10 cellular contexts compared by ENCODE assay signal in the genomic region with DNA sequence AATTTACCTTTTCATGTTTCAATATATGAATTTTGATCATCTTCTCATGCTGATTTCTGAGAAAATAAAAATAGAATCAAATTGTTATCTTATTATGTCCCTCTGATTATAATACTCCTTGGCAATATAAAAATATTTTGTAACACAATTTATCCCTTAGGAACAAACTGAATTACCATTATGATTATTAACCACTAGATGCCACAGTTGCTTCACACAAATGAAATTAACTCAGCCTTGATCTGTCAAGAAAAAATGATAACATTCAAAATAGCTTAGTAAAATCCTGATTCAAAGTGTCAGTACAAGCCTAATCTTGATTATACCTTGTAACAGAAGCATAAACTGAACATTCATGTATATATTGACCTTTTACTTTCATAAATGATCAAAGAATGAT. TPM values are rescaled to one million over a fixed set of nuclear protein-coding genes. Genes with fewer than 3 reads are reported as not detected.
DNase-seq lines count a peak whose midpoint lies in the region; ATAC-seq and TF ChIP-seq lines count a peak whose summit lies in the region.
"Had no signal": no experiment of that assay in that cellular context is flagged by ENCODE, and none has a peak within 500 bp of the region (broad histone marks: within the 10 kb centered on the region; RNA-seq: fewer than 3 reads in every experiment).

No MANE protein-coding gene starts in this region.

- H3K4me3 ChIP-seq in heart right ventricle (no peak overlapping the region), ascending aorta (no peak overlapping the region), hepatocyte (no peak overlapping the region)

- no peak overlapping the region for H2AFZ ChIP-seq in hepatocyte

- no peaks in the 10 kb centered on the region for H3K9me2 ChIP-seq in hepatocyte (replicated peaks; ENCODE audit: insufficient read depth)

- no peak overlapping the region for H3K4me2 ChIP-seq in hepatocyte

- H3K9me3 Mint-ChIP-seq in CD14-positive monocyte = peaks cover 0 to 8% (median 3%) of the 10 kb centered on the region in 7 donors

- peaks cover 3 to 4% of the 10 kb centered on the region in 2 donors for H3K36me3 Mint-ChIP-seq in CD14-positive monocyte
- H3K36me3 Mint-ChIP-seq: CD4-positive, CD25-positive, alpha-beta regulatory T cell had no signal

- DNase-seq in heart right ventricle (no peak), Right ventricle myocardium superior (no peak), ascending aorta (ENCODE audit: low spot score in 2 of 2) (no peak), hepatocyte (ENCODE audit: low spot score) (no peak), NCI-H2227 treated with DMSO at 0.1 percent for 48 hours (lab: John Stamatoyannopoulos, UW) (no peak), CD14-positive monocyte (ENCODE audit: low spot score) (no peak), kidney tubule cell (ENCODE audit: low spot score) (no peak)
- DNase-seq: CD4-positive, CD25-positive, alpha-beta regulatory T cell; SHP77 treated with DMSO at 0.1 percent for 48 hours had no signal

- ATAC-seq in heart right ventricle = no peak
- no peak for ATAC-seq in Right ventricle myocardium superior (ENCODE audit: poor library complexity)
- ATAC-seq in GM21528 (IDR thresholded peaks at IDR 0.05; ENCODE audit: low FRiP score, unreplicated experiment) = no peak

- intact Hi-C loops in heart right ventricle (cut with DNase I) = loop anchor here in 2 of 10 donors (2.0 to 5.0 kb wide), 2 partner anchors 1211 to 1518 kb away; no protein-coding TSS in a partner anchor
- intact Hi-C loops in Right ventricle myocardium superior (cut with DNase I) = loop anchor here (10.0 kb wide), 1 partner anchor 1215 kb away; no protein-coding TSS in a partner anchor
- intact Hi-C loops in ascending aorta (cut with DNase I) = loop anchor here (5.0 kb wide), 1 partner anchor 823 kb away; no protein-coding TSS in a partner anchor
- intact Hi-C loops in CD14-positive monocyte (cut with micrococcal nuclease) = no loop called here

- peaks cover 0 to 25% (median 0%) of the 10 kb centered on the region in 7 donors for H3K27me3 ChIP-seq in heart right ventricle
- H3K27me3 ChIP-seq in ascending aorta = no peaks in the 10 kb centered on the region
- H3K27me3 ChIP-seq in hepatocyte = no peaks in the 10 kb centered on the region

- H4K20me1 ChIP-seq in hepatocyte (ENCODE audit: insufficient read depth, poor library complexity, severe bottlenecking) = no peaks in the 10 kb centered on the region

- H3K4me3 Mint-ChIP-seq in CD14-positive monocyte = no peak overlapping the region
- H3K4me3 Mint-ChIP-seq: CD4-positive, CD25-positive, alpha-beta regulatory T cell had no signal

- H3K36me3 ChIP-seq in heart right ventricle = no peaks in the 10 kb centered on the region
- H3K36me3 ChIP-seq in ascending aorta = no peaks in the 10 kb centered on the region
- no peaks in the 10 kb centered on the region for H3K36me3 ChIP-seq in hepatocyte (replicated peaks; ENCODE audit: insufficient read depth, low read depth)

- peaks cover 6% of the 10 kb centered on the region for H3K4me1 Mint-ChIP-seq in CD14-positive monocyte

- H3K27ac ChIP-seq in heart right ventricle (no peak overlapping the region), ascending aorta (no peak overlapping the region), hepatocyte (no peak overlapping the region)

- H3K27me3 Mint-ChIP-seq in CD14-positive monocyte (ENCODE audit: low read depth in 3 of 3) = peaks cover 26 to 42% (median 32%) of the 10 kb centered on the region in 3 donors

- peak in 7 of 9 donors; percentile 46 to 69 (median 50) for TF ChIP-seq CTCF in heart right ventricle (IDR thresholded peaks at IDR 0.05)
- TF ChIP-seq CTCF in ascending aorta (IDR thresholded peaks at IDR 0.05) = peak; percentile 42 to 62 (median 54)
- TF ChIP-seq CTCF in hepatocyte (IDR thresholded peaks at IDR 0.05; ENCODE audit: poor library complexity) = peak; percentile 50
- TF ChIP-seq CTCF in CD14-positive monocyte (IDR thresholded peaks at IDR 0.05) = no peak

- H3K9me3 ChIP-seq in heart right ventricle = peaks cover 0 to 9% (median 0%) of the 10 kb centered on the region in 11 donors
- no peaks in the 10 kb centered on the region for H3K9me3 ChIP-seq in ascending aorta
- H3K9me3 ChIP-seq in hepatocyte (ENCODE audit: low read depth) = no peaks in the 10 kb centered on the region

- H3K4me1 ChIP-seq in heart right ventricle (no peaks in the 10 kb centered on the region), ascending aorta (peaks cover 0 to 4% of the 10 kb centered on the region in 2 donors), hepatocyte (ENCODE audit: insufficient read depth) (no peaks in the 10 kb centered on the region)

- H3K27ac Mint-ChIP-seq in CD14-positive monocyte = no peak overlapping the region
- H3K27ac Mint-ChIP-seq: CD4-positive, CD25-positive, alpha-beta regulatory T cell had no signal

- no peaks in the 10 kb centered on the region for H3K79me2 ChIP-seq in hepatocyte

RNA-seq across cellular contexts. Expression of gene CHSY3, which starts 4.8 kb away (rescaled TPM):
- total RNA-seq in heart right ventricle = 1 to 10 TPM in 6 of 10 donors, under 1 TPM in 4; 0.47 to 1.6 (median 1.1) TPM
- under 1 TPM; 0.15 to 0.64 TPM for polyA plus RNA-seq in heart right ventricle
- 0.51 TPM for total RNA-seq in Right ventricle myocardium superior
- 51.3 TPM for total RNA-seq in ascending aorta
- total RNA-seq in hepatocyte = 22.4 and 23.6 TPM in 2 replicates
- polyA plus RNA-seq in hepatocyte = 16.0 and 18.1 TPM in 2 replicates
- not detected for polyA plus RNA-seq in CD14-positive monocyte
- total RNA-seq: CD4-positive, CD25-positive, alpha-beta regulatory T cell had no signal

Comparison
In these comparisons a context has a peak if more than half of its experiments do, and no peak if none do; other contexts are left out.
1. intact Hi-C loops: an anchor here in Right ventricle myocardium superior (10.0 kb wide) and ascending aorta (5.0 kb wide); none called in CD14-positive monocyte.